Comparison of ENCODE assay signal across 8 cellular contexts in the genomic region with DNA sequence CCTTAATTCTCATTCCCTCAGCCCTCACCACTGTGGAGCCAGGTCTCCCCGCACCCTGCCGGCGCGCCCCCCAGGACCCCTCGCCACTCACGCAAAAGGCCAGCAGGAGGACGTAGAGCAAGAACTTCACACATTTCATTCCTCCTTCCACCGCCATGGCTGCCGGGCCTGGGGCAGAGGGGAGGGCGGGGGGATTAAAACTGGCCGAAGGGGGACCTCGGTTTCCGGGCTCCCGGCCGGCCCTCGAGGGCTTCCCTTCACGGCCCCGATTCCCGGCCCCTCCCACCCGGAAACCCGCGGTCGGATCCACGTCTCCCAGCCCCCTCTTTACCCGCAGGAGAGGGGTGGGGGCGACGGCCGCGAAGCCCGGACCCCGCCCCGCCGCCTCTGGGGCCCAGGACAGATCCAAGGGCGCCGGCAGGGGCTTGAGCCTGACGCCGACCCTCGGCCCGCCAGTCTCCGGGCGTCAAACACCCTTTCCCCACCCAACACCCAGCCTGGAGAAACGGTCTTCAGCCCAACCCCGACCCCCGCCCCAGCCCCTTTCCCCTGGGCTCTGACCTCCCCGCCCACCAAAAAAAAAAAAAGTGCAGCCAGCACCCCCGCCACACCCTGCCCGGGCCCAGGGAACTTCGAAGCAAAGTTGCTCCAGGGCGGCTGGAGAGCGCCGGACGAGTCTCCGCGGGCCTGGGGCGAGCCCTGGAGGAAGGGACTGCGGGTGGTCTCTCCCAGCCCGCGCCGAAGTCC. TPM values are rescaled to one million over a fixed set of nuclear protein-coding genes. Genes with fewer than 3 reads are reported as not detected.
DNase-seq lines count a peak whose midpoint lies in the region; ATAC-seq and TF ChIP-seq lines count a peak whose summit lies in the region.

No MANE protein-coding gene starts in this region.

- peak; percentile 6 for ATAC-seq in HG02943 (IDR thresholded peaks at IDR 0.05; ENCODE audit: low read depth, unreplicated experiment)
- ATAC-seq in GM21381 (IDR thresholded peaks at IDR 0.05; ENCODE audit: unreplicated experiment): no peak

- H3K4me3 ChIP-seq in ACC112 (ENCODE audit: low read depth, low read length) (peak overlapping the region; percentile 98), SJCRH30 (peak overlapping the region; percentile 71), testis (peak overlapping the region; percentile 90 to 95)
- H3K4me3 ChIP-seq in effector memory CD4-positive, alpha-beta T cell (ENCODE audit: insufficient read depth, low read depth, low read length, poor library complexity, severe bottlenecking): peak overlapping the region; percentile 70

- intact Hi-C loops in testis (cut with DNase I; ENCODE audit: low total_unique reads): no loop called here

- TF ChIP-seq CTCF in testis (IDR thresholded peaks at IDR 0.05): peak in 1 of 3 experiments; percentile 11

- peaks cover 24% of the 10 kb centered on the region; the same call in 1 of the 2 replicates for H3K36me3 ChIP-seq in ACC112 (ENCODE audit: insufficient read depth, low read length)
- peaks cover 35% of the 10 kb centered on the region for H3K36me3 ChIP-seq in SJCRH30
- H3K36me3 ChIP-seq in effector memory CD4-positive, alpha-beta T cell (ENCODE audit: control insufficient read depth, insufficient read depth, low read length): no peaks in the 10 kb centered on the region
- H3K36me3 ChIP-seq in testis (ENCODE audit: low read depth, missing control alignments): no peaks in the 10 kb centered on the region

- no peak for TF ChIP-seq POLR2A in testis (IDR thresholded peaks at IDR 0.05)

- peaks cover 57% of the 10 kb centered on the region for H3K79me2 ChIP-seq in ACC112 (ENCODE audit: control insufficient read depth, insufficient read depth, low read length, unreplicated experiment)

- H2AFZ ChIP-seq in ACC112 (ENCODE audit: low read length, unreplicated experiment): no peak overlapping the region

- 0 to 1% methylated on average over 3 to 51 of the region's 59 CpGs for WGBS in testis, 2 donors

- H3K9me3 ChIP-seq in SJCRH30 (replicated peaks): no peaks in the 10 kb centered on the region
- no peaks in the 10 kb centered on the region for H3K9me3 ChIP-seq in effector memory CD4-positive, alpha-beta T cell (ENCODE audit: control insufficient read depth, low read length)
- no peaks in the 10 kb centered on the region for H3K9me3 ChIP-seq in testis

- H3K27me3 ChIP-seq in ACC112 (ENCODE audit: insufficient read depth, low read length) (no peaks in the 10 kb centered on the region), SJCRH30 (no peaks in the 10 kb centered on the region), testis (no peaks in the 10 kb centered on the region)
- H3K27me3 ChIP-seq in effector memory CD4-positive, alpha-beta T cell (replicated peaks; ENCODE audit: control insufficient read depth, insufficient read depth, low read length, poor library complexity, severe bottlenecking): no peaks in the 10 kb centered on the region

- H3K27ac ChIP-seq in ACC112 (ENCODE audit: low read depth, low read length): peak overlapping the region; percentile 95
- H3K27ac ChIP-seq in SJCRH30: peak overlapping the region; percentile 99
- peak overlapping the region; percentile 65 for H3K27ac ChIP-seq in effector memory CD4-positive, alpha-beta T cell (ENCODE audit: insufficient read depth, low read length, poor library complexity, severe bottlenecking)
- peak overlapping the region; percentile 99 to 100 for H3K27ac ChIP-seq in testis

- DNase-seq in GDM1 (lab: John Stamatoyannopoulos, UW) (peak; percentile 54), SJCRH30 (peak; percentile 67 to 73), lung microvascular endothelial cell (ENCODE audit: low read depth in 2 of 2) (peak; percentile 76 to 78), testis (peak; percentile 80)
- no peak for DNase-seq in effector memory CD4-positive, alpha-beta T cell

- peaks cover 48% of the 10 kb centered on the region for H3K4me1 ChIP-seq in ACC112 (ENCODE audit: control insufficient read depth, insufficient read depth, low read length, unreplicated experiment)
- H3K4me1 ChIP-seq in SJCRH30: peaks cover 9% of the 10 kb centered on the region
- H3K4me1 ChIP-seq in effector memory CD4-positive, alpha-beta T cell (ENCODE audit: control insufficient read depth, insufficient read depth, low read length, poor library complexity, severe bottlenecking): peaks cover 28% of the 10 kb centered on the region
- peaks cover 36% of the 10 kb centered on the region for H3K4me1 ChIP-seq in testis

RNA-seq across cellular contexts. Expression of gene CD63, which starts 0.5 kb away (rescaled TPM):
- 598 and 676 TPM in 2 replicates for total RNA-seq in SJCRH30 (2014; rRNA removed; shearing (Covaris generic))
- total RNA-seq in lung microvascular endothelial cell: 1,160 and 1,633 TPM in 2 replicates
- total RNA-seq in testis: 100 to 1,000 TPM; 600 to 668 TPM
- polyA plus RNA-seq in testis (ENCODE audit: insufficient read depth, low read depth, low replicate concordance): 655 TPM

RNA-seq across cellular contexts. Expression of gene RDH5, which starts 8.2 kb away (rescaled TPM):
- total RNA-seq in SJCRH30 (2014; rRNA removed; shearing (Covaris generic)): 2.0 and 2.5 TPM in 2 replicates
- total RNA-seq in lung microvascular endothelial cell (0.40 and 0.65 TPM in 2 replicates), testis (10 to 100 TPM; 15.1 to 18.0 TPM)
- polyA plus RNA-seq in testis (ENCODE audit: insufficient read depth, low read depth, low replicate concordance): 9.8 TPM

RNA-seq across cellular contexts. Expression of gene BLOC1S1, which starts 12.5 kb away (rescaled TPM):
- 66.7 and 76.2 TPM in 2 replicates for total RNA-seq in SJCRH30 (2014; rRNA removed; shearing (Covaris generic))
- 57.1 and 65.3 TPM in 2 replicates for total RNA-seq in lung microvascular endothelial cell
- 100 to 1,000 TPM; 110 to 145 TPM for total RNA-seq in testis
- 108 TPM for polyA plus RNA-seq in testis (ENCODE audit: insufficient read depth, low read depth, low replicate concordance)

RNA-seq across cellular contexts. Expression of gene GDF11, which starts 14.6 kb away (rescaled TPM):
- 9.1 and 10.5 TPM in 2 replicates for total RNA-seq in SJCRH30 (2014; rRNA removed; shearing (Covaris generic))
- total RNA-seq in lung microvascular endothelial cell: 1.4 and 1.5 TPM in 2 replicates
- total RNA-seq in testis: 1 to 10 TPM; 3.1 to 3.3 TPM
- 3.0 TPM for polyA plus RNA-seq in testis (ENCODE audit: insufficient read depth, low read depth, low replicate concordance)

RNA-seq across cellular contexts. Expression of gene ITGA7, which starts 20.7 kb away (rescaled TPM):
- total RNA-seq in SJCRH30 (2014; rRNA removed; shearing (Covaris generic)): 21.8 and 27.1 TPM in 2 replicates
- total RNA-seq in lung microvascular endothelial cell (under 0.01 and 0.20 TPM in 2 replicates), testis (10 to 100 TPM; 26.4 to 30.6 TPM)
- polyA plus RNA-seq in testis (ENCODE audit: insufficient read depth, low read depth, low replicate concordance): 43.3 TPM

Comparison
In these comparisons a context has a peak if more than half of its experiments do, and no peak if none do; other contexts are left out.
1. DNase-seq: peak in GDM1 (single experiment), SJCRH30 (2 of 2), lung microvascular endothelial cell (2 of 2) and testis (single experiment); none in effector memory CD4-positive, alpha-beta T cell (0 of 3).
2. Peak in every context shown above with its lines, with median percentiles within 50 percentile points of each other: H3K27ac ChIP-seq and H3K4me3 ChIP-seq.